In the genomic region with DNA sequence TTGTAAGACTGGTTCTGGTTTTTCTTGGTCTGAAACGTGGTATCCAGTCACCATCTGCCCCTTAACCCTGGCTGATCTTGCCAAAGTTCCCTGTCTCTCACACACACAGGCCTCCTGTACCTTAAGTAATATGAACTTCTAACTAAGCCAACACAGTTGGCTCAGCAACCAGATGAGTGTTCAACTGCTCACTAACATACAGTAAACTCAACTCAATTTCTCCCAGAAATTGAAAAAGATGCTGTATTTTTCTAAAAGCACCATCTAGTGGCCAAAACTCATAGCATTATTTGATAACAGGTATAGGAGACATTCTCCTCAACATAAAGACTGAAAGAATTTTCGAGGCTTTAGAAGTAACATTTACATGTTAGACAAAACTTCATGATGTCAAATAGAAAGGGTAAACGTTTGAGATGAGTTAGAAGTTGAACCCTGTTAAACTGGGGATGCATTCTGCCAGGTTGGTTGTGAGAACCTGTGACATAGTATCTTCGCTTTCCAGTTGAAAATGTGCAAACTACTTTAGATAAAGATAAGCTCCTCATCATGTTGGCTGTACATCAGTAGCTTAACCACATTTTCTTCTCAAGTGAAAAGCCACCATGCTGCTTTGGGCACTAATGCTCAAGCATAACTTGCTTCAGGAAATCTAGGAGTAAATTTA, we compare ENCODE assay signal across 8 cellular contexts. TPM values are rescaled to one million over a fixed set of nuclear protein-coding genes. Genes with fewer than 3 reads are reported as not detected.
A peak's percentile ranks its signal among the peaks of the same experiment; 100 is the strongest.
DNase-seq lines count a peak whose midpoint lies in the region; ATAC-seq and TF ChIP-seq lines count a peak whose summit lies in the region.

No MANE protein-coding gene starts in this region.

- intact Hi-C loops in prostate gland (cut with DNase I) = loop anchor here (5.0 to 10.0 kb wide), 3 partner anchors 90 to 532 kb away; no protein-coding TSS in a partner anchor

- no peak overlapping the region for H3K4me3 ChIP-seq in CD4-positive, CD25-positive, alpha-beta regulatory T cell (ENCODE audit: low read depth, low read length)
- H3K4me3 ChIP-seq in fibroblast of pulmonary artery (replicated peaks; ENCODE audit: low read depth, low read length) (no peak overlapping the region), prostate gland (no peak overlapping the region)

- H3K56ac ChIP-seq in H9 (ENCODE audit: insufficient read length, low read depth, low read length) = no peak overlapping the region

- H3K23me2 ChIP-seq in H9 (ENCODE audit: insufficient read length, low read depth, low read length, poor library complexity, severe bottlenecking) = no peaks in the 10 kb centered on the region

- no peak overlapping the region for H3K4ac ChIP-seq in H9 (ENCODE audit: low read depth, low read length)

- no peak for TF ChIP-seq POLR2A in prostate gland (IDR thresholded peaks at IDR 0.05)

- no peak overlapping the region for H4K8ac ChIP-seq in H9 (replicated peaks; ENCODE audit: insufficient read length, low read depth, low read length)

- no peak overlapping the region for H4K91ac ChIP-seq in H9 (ENCODE audit: insufficient read length, low read depth, low read length)

- H2BK20ac ChIP-seq in H9 (ENCODE audit: low read depth, low read length, poor library complexity, severe bottlenecking) = no peak overlapping the region

- H3K27ac ChIP-seq in CD4-positive, CD25-positive, alpha-beta regulatory T cell (ENCODE audit: insufficient read depth, low read length, poor library complexity, severe bottlenecking) = no peak overlapping the region
- no peak overlapping the region for H3K27ac ChIP-seq in H9 (ENCODE audit: insufficient read length, low read depth, low read length)
- H3K27ac ChIP-seq in prostate gland = no peak overlapping the region

- H3K4me3 Mint-ChIP-seq in CD4-positive, CD25-positive, alpha-beta regulatory T cell = no peak overlapping the region
- no peak overlapping the region for H3K4me3 Mint-ChIP-seq in H9

- H2AK5ac ChIP-seq in H9 (ENCODE audit: insufficient read length, low read length) = no peak overlapping the region

- no peak overlapping the region for H4K5ac ChIP-seq in H9 (ENCODE audit: insufficient read length, low read depth, low read length)

- H3K9me3 ChIP-seq in CD4-positive, CD25-positive, alpha-beta regulatory T cell (ENCODE audit: control insufficient read depth in 2 of 2, low read length in 2 of 2) = no peaks in the 10 kb centered on the region
- H3K9me3 ChIP-seq in H9 (ENCODE audit: control insufficient read depth, low read depth, low read length) (no peaks in the 10 kb centered on the region), prostate gland (no peaks in the 10 kb centered on the region)

- H2BK5ac ChIP-seq in H9 (ENCODE audit: insufficient read length, low read length) = no peak overlapping the region

- no peaks in the 10 kb centered on the region for H3K4me1 ChIP-seq in CD4-positive, CD25-positive, alpha-beta regulatory T cell (ENCODE audit: control insufficient read depth, insufficient read depth, low read length, poor library complexity, severe bottlenecking)
- H3K4me1 ChIP-seq in H9 (ENCODE audit: insufficient read depth, low read length) = no peaks in the 10 kb centered on the region
- H3K4me1 ChIP-seq in prostate gland (replicated peaks) = no peaks in the 10 kb centered on the region

- no peak overlapping the region for H3K18ac ChIP-seq in H9 (ENCODE audit: insufficient read length, low read depth, low read length)

- peaks cover 10 to 19% (median 15%) of the 10 kb centered on the region in 4 donors for H3K4me1 Mint-ChIP-seq in CD4-positive, CD25-positive, alpha-beta regulatory T cell
- peaks cover 7 to 16% of the 10 kb centered on the region in 2 experiments; a peak in 3 of 4 replicates for H3K4me1 Mint-ChIP-seq in H9

- peak; percentile 71 for TF ChIP-seq CTCF in H9 (conservative IDR thresholded peaks at IDR 0.05)
- peak; percentile 61 for TF ChIP-seq CTCF in fibroblast of pulmonary artery (IDR thresholded peaks at IDR 0.05; ENCODE audit: low read length, missing control alignments)
- TF ChIP-seq CTCF in prostate gland (IDR thresholded peaks at IDR 0.05) = peak in 3 of 4 experiments; percentile 41 to 55 (median 54)

- peak; percentile 39 to 50 for ATAC-seq in CD4-positive, CD25-positive, alpha-beta regulatory T cell (ENCODE audit: low read depth in 2 of 2)
- ATAC-seq in SK-N-SH treated with all-trans-retinoic acid at 6 μM for 48 hours = peak; percentile 69

- DNase-seq in CD4-positive, CD25-positive, alpha-beta regulatory T cell = peak in 2 of 3 donors; percentile 52 to 61
- no peak for DNase-seq in H9
- peak; percentile 68 for DNase-seq in fibroblast of pulmonary artery (ENCODE audit: low read depth)
- no peak for DNase-seq in prostate gland (ENCODE audit: low spot score)
- no peak for DNase-seq in stimulated activated naive CD4-positive, alpha-beta T cell treated with Interleukin-2 at 50 U/mL for 16 hours (lab: John Stamatoyannopoulos, UW)
- DNase-seq in NCI-H1436 treated with DMSO at 0.1 percent for 48 hours (lab: John Stamatoyannopoulos, UW) = no peak
- no peak for DNase-seq in stimulated activated CD4-positive, alpha-beta T cell treated with anti-CD3 and anti-CD28 coated beads, Interleukin-4, amount 100 ng/mL, for 24 hours

- H3K27ac Mint-ChIP-seq in CD4-positive, CD25-positive, alpha-beta regulatory T cell = peak overlapping the region; percentile 70 to 85 (median 75)
- H3K27ac Mint-ChIP-seq in H9 = peak overlapping the region in 1 of 3 experiments; percentile 71; a peak in 1 of 7 replicates

- H3K79me2 ChIP-seq in H9 (ENCODE audit: insufficient read depth, low read length) = no peaks in the 10 kb centered on the region

- no peak overlapping the region for H2BK120ac ChIP-seq in H9 (ENCODE audit: low read depth, low read length, poor library complexity, severe bottlenecking)

- no peak overlapping the region for H3K23ac ChIP-seq in H9 (ENCODE audit: insufficient read length, low read depth, low read length)

- H3K9ac ChIP-seq in H9 (ENCODE audit: extremely low read depth, insufficient read length, low read length) = no peak overlapping the region

- peaks cover 27% of the 10 kb centered on the region for H3K36me3 ChIP-seq in CD4-positive, CD25-positive, alpha-beta regulatory T cell (ENCODE audit: control insufficient read depth, insufficient read depth, low read length)
- no peaks in the 10 kb centered on the region for H3K36me3 ChIP-seq in prostate gland

- no peaks in the 10 kb centered on the region for H3K27me3 Mint-ChIP-seq in CD4-positive, CD25-positive, alpha-beta regulatory T cell
- no peaks in the 10 kb centered on the region for H3K27me3 Mint-ChIP-seq in H9 (ENCODE audit: low read depth)

- H3K14ac ChIP-seq in H9 (ENCODE audit: insufficient read depth, low read length) = no peak overlapping the region

- WGBS in H9 (ENCODE audit: extremely low coverage, insufficient read length, low lambda C conversion rate) = no CpG with 5 or more reads among the region's 4 CpGs
- WGBS in prostate gland = 58% methylated on average over 4 of the region's 4 CpGs

- H2BK12ac ChIP-seq in H9 (ENCODE audit: insufficient read length, low read depth, low read length) = no peak overlapping the region

- H4K20me1 ChIP-seq in H9 (ENCODE audit: control insufficient read depth, insufficient read depth, insufficient read length) = no peaks in the 10 kb centered on the region

- no peaks in the 10 kb centered on the region for H3K79me1 ChIP-seq in H9 (ENCODE audit: insufficient read depth, low read depth, low read length, poor library complexity, severe bottlenecking)

- H3T11ph ChIP-seq in H9 (ENCODE audit: low read length) = no peak overlapping the region

- H3K9me3 Mint-ChIP-seq in CD4-positive, CD25-positive, alpha-beta regulatory T cell = no peaks in the 10 kb centered on the region
- H3K9me3 Mint-ChIP-seq in H9 = no peaks in the 10 kb centered on the region

- H3K4me2 ChIP-seq in H9 (ENCODE audit: insufficient read depth, insufficient read length, low read length) = no peak overlapping the region

- H3K36me3 Mint-ChIP-seq in CD4-positive, CD25-positive, alpha-beta regulatory T cell = peaks cover 10% of the 10 kb centered on the region
- H3K36me3 Mint-ChIP-seq in H9 (ENCODE audit: insufficient read depth in 1 of 3, low read depth in 3 of 3) = peaks cover 10 to 29% (median 25%) of the 10 kb centered on the region in 3 experiments; a peak in 6 of 7 replicates

- no peak overlapping the region for H2BK15ac ChIP-seq in H9 (ENCODE audit: low read depth, low read length)

- H2AFZ ChIP-seq in H9 (ENCODE audit: low read length) = no peak overlapping the region

- no peaks in the 10 kb centered on the region for H3K27me3 ChIP-seq in CD4-positive, CD25-positive, alpha-beta regulatory T cell (ENCODE audit: control insufficient read depth, insufficient read depth, low read length)
- H3K27me3 ChIP-seq in H9 (ENCODE audit: insufficient read depth, low read length) (no peaks in the 10 kb centered on the region), prostate gland (replicated peaks; ENCODE audit: insufficient read depth) (no peaks in the 10 kb centered on the region)

TF ChIP-seq in SK-N-SH treated with all-trans-retinoic acid at 6 μM for 48 hours, 23 proteins besides CTCF, POLR2A, EP300 and RAD21 (continues in another document):
- TF ChIP-seq, protein P1, sequence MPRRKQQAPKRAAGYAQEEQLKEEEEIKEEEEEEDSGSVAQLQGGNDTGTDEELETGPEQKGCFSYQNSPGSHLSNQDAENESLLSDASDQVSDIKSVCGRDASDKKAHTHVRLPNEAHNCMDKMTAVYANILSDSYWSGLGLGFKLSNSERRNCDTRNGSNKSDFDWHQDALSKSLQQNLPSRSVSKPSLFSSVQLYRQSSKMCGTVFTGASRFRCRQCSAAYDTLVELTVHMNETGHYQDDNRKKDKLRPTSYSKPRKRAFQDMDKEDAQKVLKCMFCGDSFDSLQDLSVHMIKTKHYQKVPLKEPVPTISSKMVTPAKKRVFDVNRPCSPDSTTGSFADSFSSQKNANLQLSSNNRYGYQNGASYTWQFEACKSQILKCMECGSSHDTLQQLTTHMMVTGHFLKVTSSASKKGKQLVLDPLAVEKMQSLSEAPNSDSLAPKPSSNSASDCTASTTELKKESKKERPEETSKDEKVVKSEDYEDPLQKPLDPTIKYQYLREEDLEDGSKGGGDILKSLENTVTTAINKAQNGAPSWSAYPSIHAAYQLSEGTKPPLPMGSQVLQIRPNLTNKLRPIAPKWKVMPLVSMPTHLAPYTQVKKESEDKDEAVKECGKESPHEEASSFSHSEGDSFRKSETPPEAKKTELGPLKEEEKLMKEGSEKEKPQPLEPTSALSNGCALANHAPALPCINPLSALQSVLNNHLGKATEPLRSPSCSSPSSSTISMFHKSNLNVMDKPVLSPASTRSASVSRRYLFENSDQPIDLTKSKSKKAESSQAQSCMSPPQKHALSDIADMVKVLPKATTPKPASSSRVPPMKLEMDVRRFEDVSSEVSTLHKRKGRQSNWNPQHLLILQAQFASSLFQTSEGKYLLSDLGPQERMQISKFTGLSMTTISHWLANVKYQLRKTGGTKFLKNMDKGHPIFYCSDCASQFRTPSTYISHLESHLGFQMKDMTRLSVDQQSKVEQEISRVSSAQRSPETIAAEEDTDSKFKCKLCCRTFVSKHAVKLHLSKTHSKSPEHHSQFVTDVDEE (CRISPR knock-in tag; IDR thresholded peaks at IDR 0.05) = 0 out of 2 replicates have a peak, but pooled peaks have one; percentile 12
- TF ChIP-seq ZNF565 (CRISPR knock-in tag; conservative IDR thresholded peaks at IDR 0.05; ENCODE audit: low read depth) = no peak
- no peak for TF ChIP-seq OSR1 (CRISPR knock-in tag; IDR thresholded peaks at IDR 0.05)

RNA-seq across cellular contexts. Expression of a gene that starts 31.2 kb away (rescaled TPM):
- total RNA-seq in CD4-positive, CD25-positive, alpha-beta regulatory T cell = 359 TPM
- 100 to 1,000 TPM; 400 to 431 (median 408) TPM for polyA plus RNA-seq in CD4-positive, CD25-positive, alpha-beta regulatory T cell
- total RNA-seq in H9 (2021) (233 and 240 TPM in 2 replicates), prostate gland (100 to 1,000 TPM; 274 to 367 TPM)

Comparison
In these comparisons a context has a peak if more than half of its experiments do, and no peak if none do; other contexts are left out.
1. DNase-seq: peak in CD4-positive, CD25-positive, alpha-beta regulatory T cell (2 of 3) and fibroblast of pulmonary artery (single experiment); none in H9 (single experiment), prostate gland (single experiment), stimulated activated naive CD4-positive, alpha-beta T cell treated with Interleukin-2 at 50 U/mL for 16 hours (single experiment), NCI-H1436 treated with DMSO at 0.1 percent for 48 hours (single experiment) and stimulated activated CD4-positive, alpha-beta T cell treated with anti-CD3 and anti-CD28 coated beads, Interleukin-4, amount 100 ng/mL, for 24 hours (single experiment).
2. Peak in every context shown above with its lines, with median percentiles within 50 percentile points of each other: CTCF ChIP-seq.